ENCODE assay signal across 7 cellular contexts in the genomic region with DNA sequence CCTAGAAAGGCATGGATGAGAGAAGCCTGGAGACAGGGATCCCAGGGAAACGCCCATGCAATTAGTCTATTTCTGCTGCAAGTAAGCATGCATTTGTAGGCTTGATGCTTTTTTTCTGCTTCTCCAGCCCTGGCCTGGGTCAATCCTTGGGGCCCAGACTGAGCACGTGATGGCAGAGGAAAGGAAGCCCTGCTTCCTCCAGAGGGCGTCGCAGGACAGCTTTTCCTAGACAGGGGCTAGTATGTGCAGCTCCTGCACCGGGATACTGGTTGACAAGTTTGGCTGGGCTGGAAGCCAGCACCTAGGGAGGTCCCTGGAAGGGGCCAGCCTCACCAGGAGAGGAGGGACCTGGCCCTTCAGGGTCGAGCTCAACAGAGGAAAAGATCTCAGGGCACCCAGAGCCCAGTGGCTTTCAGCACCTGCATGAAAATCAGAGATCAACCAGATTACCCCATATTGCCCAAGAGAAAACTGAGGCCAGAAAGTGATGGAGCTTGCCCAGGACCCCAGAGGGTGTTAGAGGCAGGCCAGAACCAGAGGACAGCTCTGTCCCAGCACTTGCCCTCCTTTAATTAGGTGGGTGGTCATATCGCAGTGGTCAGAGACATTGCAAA.
A peak's percentile ranks its signal among the peaks of the same experiment; 100 is the strongest.
DNase-seq lines count a peak whose midpoint lies in the region; ATAC-seq and TF ChIP-seq lines count a peak whose summit lies in the region.

No MANE protein-coding gene starts in this region.

- DNase-seq in NCI-H345 treated with DMSO at 0.1 percent for 48 hours (lab: John Stamatoyannopoulos, UW; ENCODE audit: unreplicated experiment) = peak; percentile 66
- peak; percentile 26 for DNase-seq in activated naive CD4-positive, alpha-beta T cell treated with anti-CD3 and anti-CD28 coated beads, Interleukin-2, amount 10 ng/mL, durations not matched to agents 7 days and 5 days
- DNase-seq in cardiac septum (ENCODE audit: low spot score) = peak; percentile 79
- DNase-seq in putamen (ENCODE audit: low spot score) = peak; percentile 3

- peak; percentile 56; the same call in 1 of the 2 replicates for TF ChIP-seq CTCF in GM12875 (IDR thresholded peaks at IDR 0.05; ENCODE audit: borderline replicate concordance, insufficient read depth, low read depth, low read length)

- no peaks in the 10 kb centered on the region for H3K36me3 Mint-ChIP-seq in activated naive CD4-positive, alpha-beta T cell treated with anti-CD3 and anti-CD28 coated beads, Interleukin-2, amount 10 ng/mL, durations not matched to agents 7 days and 5 days

- H3K4me3 ChIP-seq in GM12875 (ENCODE audit: low read depth, low read length) = no peak overlapping the region

- H3K9me3 Mint-ChIP-seq in activated naive CD4-positive, alpha-beta T cell treated with anti-CD3 and anti-CD28 coated beads, Interleukin-2, amount 10 ng/mL, durations not matched to agents 7 days and 5 days = no peaks in the 10 kb centered on the region

- peaks cover 20% of the 10 kb centered on the region for H3K27me3 Mint-ChIP-seq in activated naive CD4-positive, alpha-beta T cell treated with anti-CD3 and anti-CD28 coated beads, Interleukin-2, amount 10 ng/mL, durations not matched to agents 7 days and 5 days

- peak; percentile 67 for ATAC-seq in HG03108 (IDR thresholded peaks at IDR 0.05; ENCODE audit: unreplicated experiment)
- no peak for ATAC-seq in HG02623 (IDR thresholded peaks at IDR 0.05; ENCODE audit: unreplicated experiment)

- intact Hi-C loops in cardiac septum (cut with DNase I) = no loop called here

- CTCF ChIA-PET in activated naive CD4-positive, alpha-beta T cell treated with anti-CD3 and anti-CD28 coated beads, Interleukin-2, amount 10 ng/mL, durations not matched to agents 7 days and 5 days (lab: Charles Lee) = interaction anchor here (0.7 to 1.1 kb wide), 5 partner anchors 11 to 1339 kb away, joined by 3 read pairs; no protein-coding TSS in a partner anchor

- H3K4me1 Mint-ChIP-seq in activated naive CD4-positive, alpha-beta T cell treated with anti-CD3 and anti-CD28 coated beads, Interleukin-2, amount 10 ng/mL, durations not matched to agents 7 days and 5 days = peaks cover 5% of the 10 kb centered on the region

- H3K4me3 Mint-ChIP-seq in activated naive CD4-positive, alpha-beta T cell treated with anti-CD3 and anti-CD28 coated beads, Interleukin-2, amount 10 ng/mL, durations not matched to agents 7 days and 5 days = no peak overlapping the region

- H3K27ac Mint-ChIP-seq in activated naive CD4-positive, alpha-beta T cell treated with anti-CD3 and anti-CD28 coated beads, Interleukin-2, amount 10 ng/mL, durations not matched to agents 7 days and 5 days = no peak overlapping the region

Comparison
In these comparisons a context has a peak if more than half of its experiments do, and no peak if none do; other contexts are left out.
1. DNase-seq: peak in every context shown above with its lines; median percentile 79 in cardiac septum; 66 in NCI-H345 treated with DMSO at 0.1 percent for 48 hours; 26 in activated naive CD4-positive, alpha-beta T cell treated with anti-CD3 and anti-CD28 coated beads, Interleukin-2, amount 10 ng/mL, durations not matched to agents 7 days and 5 days; 3 in putamen.